8 cellular contexts compared by ENCODE assay signal in genomic region chr2:127810637-127811396, GRCh38. TPM values are rescaled to one million over a fixed set of nuclear protein-coding genes. Genes with fewer than 3 reads are reported as not detected.
DNase-seq lines count a peak whose midpoint lies in the region; ATAC-seq, FAIRE-seq and TF ChIP-seq lines count a peak whose summit lies in the region.

WDR33 (minus strand) TSS chr2:127811171; CDS start chr2:127770981, 40,190 bp downstream.

- peak within 1 kb of the TSS; percentile 83 for H3K4me3 ChIP-seq in BLaER1
- peak within 1 kb of the TSS; percentile 59 for H3K4me3 ChIP-seq in colonic mucosa

- TF ChIP-seq CTCF in colonic mucosa (IDR thresholded peaks at IDR 0.05): peak; percentile 8

- H3K4me2 ChIP-seq in BLaER1: peak within 1 kb of the TSS; percentile 80

- H3K27me3 ChIP-seq in BLaER1 (no peaks in the 10 kb centered on the region), colonic mucosa (no peaks in the 10 kb centered on the region)

- H3K9ac ChIP-seq in BLaER1: peak within 1 kb of the TSS; percentile 95
- peak within 1 kb of the TSS; percentile 98 for H3K9ac ChIP-seq in colonic mucosa (ENCODE audit: low read depth in 2 of 2, low read length in 2 of 2)

- H3K9me3 ChIP-seq in BLaER1 (no peaks in the 10 kb centered on the region; the same call in 1 of the 2 replicates), colonic mucosa (no peaks in the 10 kb centered on the region)

- DNase-seq in GM19239 (ENCODE audit: insufficient read length, low spot score) (peak; percentile 86), NCI-H524 treated with DMSO at 0.1 percent for 48 hours (lab: John Stamatoyannopoulos, UW) (peak; percentile 69), colonic mucosa (peak; percentile 94), left kidney (ENCODE audit: low read depth, low spot score) (peak; percentile 98)
- DNase-seq in activated CD4-positive, alpha-beta T cell treated with anti-CD3 and anti-CD28 coated beads for 4 hours: peak; percentile 93
- peak; percentile 89 for DNase-seq in stimulated activated CD4-positive, alpha-beta T cell treated with anti-CD3 and anti-CD28 coated beads, Interleukin-2, amount 100 ng/mL, for 4 hours (ENCODE audit: low read depth)

- peak; percentile 91 for ATAC-seq in HG03457 (IDR thresholded peaks at IDR 0.05; ENCODE audit: unreplicated experiment)

- H4K20me1 ChIP-seq in BLaER1: peaks cover 44% of the 10 kb centered on the region

- intact Hi-C loops in colonic mucosa (cut with DNase I): no loop called here

- FAIRE-seq in GM19239 (lab: Jason Lieb, UNC): peak; percentile 96

- H3K27ac ChIP-seq in BLaER1 (peak within 1 kb of the TSS; percentile 93), colonic mucosa (peak within 1 kb of the TSS; percentile 94)

- H3K4me1 ChIP-seq in BLaER1: peaks cover 62% of the 10 kb centered on the region
- no peaks in the 10 kb centered on the region for H3K4me1 ChIP-seq in colonic mucosa

- H3K36me3 ChIP-seq in BLaER1: peaks cover 10% of the 10 kb centered on the region
- H3K36me3 ChIP-seq in colonic mucosa: no peaks in the 10 kb centered on the region

RNA-seq across cellular contexts. Expression of gene WDR33, which starts in this region (rescaled TPM):
- total RNA-seq in colonic mucosa: 10 to 100 TPM; 48.1 to 59.4 TPM

Comparison
In these comparisons a context has a peak if more than half of its experiments do, and no peak if none do; other contexts are left out.
1. Peak in every context shown above with its lines: DNase-seq, ATAC-seq, H3K4me3 ChIP-seq and H3K27ac ChIP-seq.